In genomic region chr11:59602432-59602831, GRCh38 we compare ENCODE assay signal across 18 cellular contexts. TPM values are rescaled to one million over a fixed set of nuclear protein-coding genes. Genes with fewer than 3 reads are reported as not detected.
A peak's percentile ranks its signal among the peaks of the same experiment; 100 is the strongest.
DNase-seq lines count a peak whose midpoint lies in the region; ATAC-seq, FAIRE-seq and TF ChIP-seq lines count a peak whose summit lies in the region.
"Had no signal": no experiment of that assay in that cellular context is flagged by ENCODE, and none has a peak within 500 bp of the region (broad histone marks: within the 10 kb centered on the region; RNA-seq: fewer than 3 reads in every experiment).

No MANE protein-coding gene starts in this region.

- intact Hi-C loops in adrenal gland (cut with DNase I) (no loop called here), pancreas (cut with DNase I) (no loop called here), thyroid gland (cut with DNase I) (no loop called here)

- no peak for TF ChIP-seq POLR2A in adrenal gland (IDR thresholded peaks at IDR 0.05)
- no peak for TF ChIP-seq POLR2A in thyroid gland (IDR thresholded peaks at IDR 0.05)

- 87 to 89% (median 88%) methylated on average over 6 of the region's 6 CpGs for WGBS in adrenal gland, 4 donors
- WGBS in pancreas, 2 donors, result 53 to 54% methylated on average over 6 of the region's 6 CpGs
- WGBS in thyroid gland, 2 donors, result 91 to 93% methylated on average over 6 of the region's 6 CpGs

- H3K9me3 Mint-ChIP-seq in activated naive CD8-positive, alpha-beta T cell treated with anti-CD3 and anti-CD28 coated beads, Interleukin-2, amount 10 ng/mL, durations not matched to agents 7 days and 5 days, result no peaks in the 10 kb centered on the region
- no peaks in the 10 kb centered on the region for H3K9me3 Mint-ChIP-seq in activated naive CD8-positive, alpha-beta T cell treated with anti-CD3 and anti-CD28 coated beads, Interleukin-2, amount 50 U/mL, for 24 hours
- H3K9me3 Mint-ChIP-seq: CD8-positive, alpha-beta T cell had no signal

- POLR2A ChIA-PET in activated naive CD8-positive, alpha-beta T cell treated with anti-CD3 and anti-CD28 coated beads, Interleukin-2, amount 10 ng/mL, durations not matched to agents 7 days and 5 days (lab: Charles Lee), result no interaction called here

- H3K27ac ChIP-seq in adrenal gland (peak overlapping the region in 4 of 5 donors; percentile 14 to 90 (median 57)), pancreas (peak overlapping the region; percentile 43 to 90 (median 68)), thyroid gland (peak overlapping the region; percentile 64 to 87 (median 76))
- H3K27ac ChIP-seq: BLaER1 treated with 17β-estradiol and CSF1 and Interleukin-3, amounts not matched to agents 10 nM and 100 nM had no signal

- H3K9me3 ChIP-seq in adrenal gland (replicated peaks in 1 of 3) (no peaks in the 10 kb centered on the region), pancreas (no peaks in the 10 kb centered on the region), thyroid gland (no peaks in the 10 kb centered on the region)
- H3K9me3 ChIP-seq: BLaER1 treated with 17β-estradiol and CSF1 and Interleukin-3, amounts not matched to agents 10 nM and 100 nM; HAP-1 had no signal

- H3K36me3 Mint-ChIP-seq in activated naive CD8-positive, alpha-beta T cell treated with anti-CD3 and anti-CD28 coated beads, Interleukin-2, amount 10 ng/mL, durations not matched to agents 7 days and 5 days, result peaks cover 33% of the 10 kb centered on the region
- peaks cover 56% of the 10 kb centered on the region for H3K36me3 Mint-ChIP-seq in activated naive CD8-positive, alpha-beta T cell treated with anti-CD3 and anti-CD28 coated beads, Interleukin-2, amount 50 U/mL, for 24 hours (ENCODE audit: low read depth)

- no peak for FAIRE-seq in pancreas (lab: Jason Lieb, UNC)
- FAIRE-seq: GM19239 had no signal

- H3K27me3 Mint-ChIP-seq in activated naive CD8-positive, alpha-beta T cell treated with anti-CD3 and anti-CD28 coated beads, Interleukin-2, amount 10 ng/mL, durations not matched to agents 7 days and 5 days, result no peaks in the 10 kb centered on the region
- no peaks in the 10 kb centered on the region for H3K27me3 Mint-ChIP-seq in activated naive CD8-positive, alpha-beta T cell treated with anti-CD3 and anti-CD28 coated beads, Interleukin-2, amount 50 U/mL, for 24 hours
- H3K27me3 Mint-ChIP-seq: B cell had no signal

- H3K4me3 ChIP-seq in adrenal gland, result no peak overlapping the region
- no peak overlapping the region for H3K4me3 ChIP-seq in pancreas
- H3K4me3 ChIP-seq in thyroid gland (replicated peaks in 1 of 3), result no peak overlapping the region
- H3K4me3 ChIP-seq: BLaER1 treated with 17β-estradiol and CSF1 and Interleukin-3, amounts not matched to agents 10 nM and 100 nM; HAP-1 had no signal

- H3K4me1 ChIP-seq in adrenal gland (replicated peaks in 1 of 2), result peaks cover 15 to 39% of the 10 kb centered on the region in 2 donors
- H3K4me1 ChIP-seq in pancreas, result peaks cover 16 to 36% (median 23%) of the 10 kb centered on the region in 3 donors
- H3K4me1 ChIP-seq in thyroid gland, result peaks cover 16 to 32% of the 10 kb centered on the region in 2 donors
- H3K4me1 ChIP-seq: BLaER1 treated with 17β-estradiol and CSF1 and Interleukin-3, amounts not matched to agents 10 nM and 100 nM; HAP-1 had no signal

- peaks cover 7% of the 10 kb centered on the region for H3K4me1 Mint-ChIP-seq in activated naive CD8-positive, alpha-beta T cell treated with anti-CD3 and anti-CD28 coated beads, Interleukin-2, amount 10 ng/mL, durations not matched to agents 7 days and 5 days
- H3K4me1 Mint-ChIP-seq in activated naive CD8-positive, alpha-beta T cell treated with anti-CD3 and anti-CD28 coated beads, Interleukin-2, amount 50 U/mL, for 24 hours, result peaks cover 4% of the 10 kb centered on the region

- DNase-seq in activated naive CD8-positive, alpha-beta T cell treated with anti-CD3 and anti-CD28 coated beads, Interleukin-2, amount 10 ng/mL, durations not matched to agents 7 days and 5 days, result no peak
- DNase-seq in activated naive CD8-positive, alpha-beta T cell treated with anti-CD3 and anti-CD28 coated beads, Interleukin-2, amount 50 U/mL, for 24 hours, result no peak
- DNase-seq in adrenal gland (no peak), pancreas (no peak), thyroid gland (no peak), SKM-1 treated with dmso at 0.1 percent for 144 hours (lab: John Stamatoyannopoulos, UW; ENCODE audit: unreplicated experiment) (no peak), NCI-H2081 (lab: John Stamatoyannopoulos, UW) (no peak)
- DNase-seq: 8988T; Calu3; CD8-positive, alpha-beta T cell; DMS79 treated with DMSO at 0.1 percent for 48 hours; GF-D8; IMR-90 had no signal

- H3K36me3 ChIP-seq in adrenal gland (replicated peaks in 1 of 2), result peaks cover 0 to 97% of the 10 kb centered on the region in 2 donors
- H3K36me3 ChIP-seq in pancreas, result peaks cover 23 to 66% (median 56%) of the 10 kb centered on the region in 3 donors
- peaks cover 63 to 76% of the 10 kb centered on the region in 2 donors for H3K36me3 ChIP-seq in thyroid gland

- peak overlapping the region; percentile 50 for H3K27ac Mint-ChIP-seq in activated naive CD8-positive, alpha-beta T cell treated with anti-CD3 and anti-CD28 coated beads, Interleukin-2, amount 10 ng/mL, durations not matched to agents 7 days and 5 days
- H3K27ac Mint-ChIP-seq in activated naive CD8-positive, alpha-beta T cell treated with anti-CD3 and anti-CD28 coated beads, Interleukin-2, amount 50 U/mL, for 24 hours, result no peak overlapping the region
- H3K27ac Mint-ChIP-seq: B cell; CD8-positive, alpha-beta T cell had no signal

- no peak overlapping the region for H3K4me3 Mint-ChIP-seq in activated naive CD8-positive, alpha-beta T cell treated with anti-CD3 and anti-CD28 coated beads, Interleukin-2, amount 10 ng/mL, durations not matched to agents 7 days and 5 days
- no peak overlapping the region for H3K4me3 Mint-ChIP-seq in activated naive CD8-positive, alpha-beta T cell treated with anti-CD3 and anti-CD28 coated beads, Interleukin-2, amount 50 U/mL, for 24 hours
- H3K4me3 Mint-ChIP-seq: B cell; CD8-positive, alpha-beta T cell had no signal

- H3K27me3 ChIP-seq in adrenal gland, result no peaks in the 10 kb centered on the region
- H3K27me3 ChIP-seq in pancreas, result no peaks in the 10 kb centered on the region
- H3K27me3 ChIP-seq in thyroid gland, result no peaks in the 10 kb centered on the region
- H3K27me3 ChIP-seq: BLaER1 treated with 17β-estradiol and CSF1 and Interleukin-3, amounts not matched to agents 10 nM and 100 nM had no signal

- TF ChIP-seq CTCF in adrenal gland (IDR thresholded peaks at IDR 0.05) (no peak), pancreas (IDR thresholded peaks at IDR 0.05) (no peak), thyroid gland (IDR thresholded peaks at IDR 0.05) (no peak)

- ATAC-seq in activated naive CD8-positive, alpha-beta T cell treated with anti-CD3 and anti-CD28 coated beads, Interleukin-2, amount 10 ng/mL, durations not matched to agents 7 days and 5 days (ENCODE audit: low read depth), result no peak
- ATAC-seq in activated naive CD8-positive, alpha-beta T cell treated with anti-CD3 and anti-CD28 coated beads, Interleukin-2, amount 50 U/mL, for 24 hours, result no peak
- ATAC-seq in pancreas (peak in 3 of 4 donors; percentile 39 to 57 (median 41)), HG02759 (IDR thresholded peaks at IDR 0.05; ENCODE audit: unreplicated experiment) (no peak)
- ATAC-seq: CD8-positive, alpha-beta T cell had no signal

RNA-seq across cellular contexts. Expression of gene OSBP, which starts 13.1 kb away (rescaled TPM):
- 10 to 100 TPM; 41.6 to 41.8 TPM for total RNA-seq in activated naive CD8-positive, alpha-beta T cell treated with anti-CD3 and anti-CD28 coated beads, Interleukin-2, amount 10 ng/mL, durations not matched to agents 7 days and 5 days
- total RNA-seq in adrenal gland (100 to 1,000 TPM in 1 of 8 donors, 10 to 100 TPM in 7; 44.0 to 117 (median 88.6) TPM), pancreas (10 to 100 TPM; 32.8 to 39.7 (median 35.8) TPM), thyroid gland (10 to 100 TPM; 47.3 to 59.6 (median 49.5) TPM)
- polyA plus RNA-seq in adrenal gland (100 to 1,000 TPM in 1 of 3 donors, 10 to 100 TPM in 2; 15.3 to 120 (median 18.5) TPM), pancreas (10 to 100 TPM; 12.4 to 23.5 TPM)

Comparison
In these comparisons a context has a peak if more than half of its experiments do, and no peak if none do; other contexts are left out.
1. ATAC-seq: peak in pancreas (3 of 4); none in activated naive CD8-positive, alpha-beta T cell treated with anti-CD3 and anti-CD28 coated beads, Interleukin-2, amount 10 ng/mL, durations not matched to agents 7 days and 5 days (single experiment), activated naive CD8-positive, alpha-beta T cell treated with anti-CD3 and anti-CD28 coated beads, Interleukin-2, amount 50 U/mL, for 24 hours (single experiment) and HG02759 (single experiment).
2. Peak in every context shown above with its lines, with median percentiles within 50 percentile points of each other: H3K27ac ChIP-seq.